In the genomic region with DNA sequence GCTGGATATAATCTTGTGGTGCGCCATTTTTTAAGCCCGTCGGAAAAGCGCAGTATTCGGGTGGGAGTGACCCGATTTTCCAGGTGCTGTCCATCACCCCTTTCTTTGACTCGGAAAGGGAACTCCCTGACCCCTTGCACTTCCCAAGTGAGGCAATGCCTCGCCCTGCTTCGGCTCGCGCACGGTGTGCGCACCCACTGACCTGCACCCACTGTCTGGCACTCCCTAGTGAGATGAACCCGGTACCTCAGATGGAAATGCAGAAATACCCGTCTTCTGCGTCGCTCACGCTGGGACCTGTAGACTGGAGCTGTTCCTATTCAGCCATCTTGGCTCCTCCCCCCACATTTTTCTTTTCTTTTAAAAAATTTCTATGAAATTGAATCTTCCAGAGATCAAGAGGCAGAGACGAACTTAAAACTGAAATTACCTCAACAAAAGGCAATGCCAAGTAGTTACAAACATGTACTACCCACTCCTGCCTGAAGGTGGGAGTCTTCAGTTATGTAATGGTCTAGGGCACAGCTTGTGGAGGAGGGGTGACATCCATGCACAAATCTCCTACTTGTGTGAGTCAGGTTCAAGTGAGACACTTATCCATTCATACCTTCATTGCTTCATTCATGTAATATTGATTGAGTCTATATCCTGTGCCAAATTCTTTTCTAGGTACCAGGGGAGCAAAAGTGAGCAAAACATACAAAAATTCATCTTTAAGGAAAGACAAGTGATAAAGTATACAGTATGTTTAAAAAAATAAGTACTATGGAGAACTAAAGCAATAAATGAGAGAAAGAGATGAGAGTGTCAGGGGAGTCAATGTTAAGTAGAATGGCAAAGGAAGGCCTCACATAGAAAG, we compare ENCODE assay signal across 1 cellular context.
TF ChIP-seq lines count a peak whose summit lies in the region.

No MANE protein-coding gene starts in this region.

TF ChIP-seq in HepG2, 621 proteins besides CTCF, POLR2A, EP300 and RAD21:
- TF ChIP-seq ZNF264 (CRISPR knock-in tag; IDR thresholded peaks at IDR 0.05) (peak; percentile 100), STAG1 (CRISPR knock-in tag; IDR thresholded peaks at IDR 0.05) (peak; percentile 51)
- TF ChIP-seq, protein P1, sequence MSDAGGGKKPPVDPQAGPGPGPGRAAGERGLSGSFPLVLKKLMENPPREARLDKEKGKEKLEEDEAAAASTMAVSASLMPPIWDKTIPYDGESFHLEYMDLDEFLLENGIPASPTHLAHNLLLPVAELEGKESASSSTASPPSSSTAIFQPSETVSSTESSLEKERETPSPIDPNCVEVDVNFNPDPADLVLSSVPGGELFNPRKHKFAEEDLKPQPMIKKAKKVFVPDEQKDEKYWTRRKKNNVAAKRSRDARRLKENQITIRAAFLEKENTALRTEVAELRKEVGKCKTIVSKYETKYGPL (CRISPR knock-in tag; IDR thresholded peaks at IDR 0.05) = peak; percentile 63; the same call in 1 of the 2 replicates
- TF ChIP-seq, protein P2, sequence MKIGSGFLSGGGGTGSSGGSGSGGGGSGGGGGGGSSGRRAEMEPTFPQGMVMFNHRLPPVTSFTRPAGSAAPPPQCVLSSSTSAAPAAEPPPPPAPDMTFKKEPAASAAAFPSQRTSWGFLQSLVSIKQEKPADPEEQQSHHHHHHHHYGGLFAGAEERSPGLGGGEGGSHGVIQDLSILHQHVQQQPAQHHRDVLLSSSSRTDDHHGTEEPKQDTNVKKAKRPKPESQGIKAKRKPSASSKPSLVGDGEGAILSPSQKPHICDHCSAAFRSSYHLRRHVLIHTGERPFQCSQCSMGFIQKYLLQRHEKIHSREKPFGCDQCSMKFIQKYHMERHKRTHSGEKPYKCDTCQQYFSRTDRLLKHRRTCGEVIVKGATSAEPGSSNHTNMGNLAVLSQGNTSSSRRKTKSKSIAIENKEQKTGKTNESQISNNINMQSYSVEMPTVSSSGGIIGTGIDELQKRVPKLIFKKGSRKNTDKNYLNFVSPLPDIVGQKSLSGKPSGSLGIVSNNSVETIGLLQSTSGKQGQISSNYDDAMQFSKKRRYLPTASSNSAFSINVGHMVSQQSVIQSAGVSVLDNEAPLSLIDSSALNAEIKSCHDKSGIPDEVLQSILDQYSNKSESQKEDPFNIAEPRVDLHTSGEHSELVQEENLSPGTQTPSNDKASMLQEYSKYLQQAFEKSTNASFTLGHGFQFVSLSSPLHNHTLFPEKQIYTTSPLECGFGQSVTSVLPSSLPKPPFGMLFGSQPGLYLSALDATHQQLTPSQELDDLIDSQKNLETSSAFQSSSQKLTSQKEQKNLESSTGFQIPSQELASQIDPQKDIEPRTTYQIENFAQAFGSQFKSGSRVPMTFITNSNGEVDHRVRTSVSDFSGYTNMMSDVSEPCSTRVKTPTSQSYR (CRISPR knock-in tag; IDR thresholded peaks at IDR 0.05; ENCODE audit: borderline replicate concordance) = peak; percentile 91
